Comparison of ENCODE assay signal across 10 cellular contexts in the genomic region with DNA sequence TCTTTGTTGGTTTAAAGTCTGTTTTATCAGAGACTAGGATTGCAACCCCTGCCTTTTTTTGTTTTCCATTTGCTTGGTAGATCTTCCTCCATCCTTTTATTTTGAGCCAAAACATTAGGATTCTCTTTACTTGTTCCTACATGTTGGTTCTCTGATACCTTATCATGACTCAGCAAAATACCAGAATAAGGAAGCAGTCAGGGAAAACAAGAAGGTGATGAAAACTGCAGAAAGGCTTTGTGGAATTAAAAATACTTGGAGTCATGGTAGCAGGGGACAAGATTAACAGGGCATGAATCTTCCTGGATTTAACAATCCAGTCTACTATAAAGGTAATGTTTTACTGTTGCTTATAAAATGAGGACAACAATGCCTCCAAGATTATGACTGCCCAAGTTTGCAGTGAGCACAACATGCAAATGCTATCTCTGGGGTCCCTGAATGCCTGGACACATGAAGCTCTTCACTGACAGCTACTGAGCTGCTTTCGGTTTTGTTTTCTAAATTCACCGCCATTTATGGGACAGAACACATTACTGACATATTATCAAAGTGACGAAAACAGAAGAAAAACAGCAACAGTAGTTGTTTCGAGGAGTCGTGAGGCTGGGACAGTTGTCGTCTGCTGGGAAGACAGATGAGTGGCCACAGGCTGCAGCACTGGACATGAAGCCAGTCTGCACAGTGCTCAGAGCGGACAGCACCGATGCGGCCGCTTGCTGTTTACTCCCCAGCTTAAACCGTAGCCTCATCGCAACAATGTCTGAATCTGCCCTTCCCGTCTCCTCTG.
A peak's percentile ranks its signal among the peaks of the same experiment; 100 is the strongest.
DNase-seq lines count a peak whose midpoint lies in the region; ATAC-seq and TF ChIP-seq lines count a peak whose summit lies in the region.
"Had no signal": no experiment of that assay in that cellular context is flagged by ENCODE, and none has a peak within 500 bp of the region (broad histone marks: within the 10 kb centered on the region; RNA-seq: fewer than 3 reads in every experiment).

No MANE protein-coding gene starts in this region.

- no peaks in the 10 kb centered on the region for H3K9me3 ChIP-seq in mesenchymal stem cell (ENCODE audit: control insufficient read depth, low read length)

- ATAC-seq in Right ventricle myocardium inferior (peak; percentile 57), Right ventricle myocardium superior (ENCODE audit: poor library complexity) (no peak), GM21526 (IDR thresholded peaks at IDR 0.05; ENCODE audit: low FRiP score, unreplicated experiment) (no peak), GM21367 (IDR thresholded peaks at IDR 0.05; ENCODE audit: unreplicated experiment) (no peak)

- peak overlapping the region in 1 of 2 experiments; percentile 34 for H3K18ac ChIP-seq in mesenchymal stem cell (ENCODE audit: low read depth in 1 of 2, low read length in 2 of 2)

- H2BK12ac ChIP-seq in mesenchymal stem cell (ENCODE audit: low read length in 2 of 2), result no peak overlapping the region

- H3K79me1 ChIP-seq in mesenchymal stem cell (replicated peaks; ENCODE audit: low read length, poor library complexity, severe bottlenecking), result no peaks in the 10 kb centered on the region

- DNase-seq in Right ventricle myocardium inferior (ENCODE audit: missing footprints) (no peak), Right ventricle myocardium superior (no peak), coronary artery (ENCODE audit: low spot score) (no peak), mesenchymal stem cell (peak; percentile 21), mucosa of gallbladder (ENCODE audit: low spot score) (no peak), NCI-H1048 (lab: John Stamatoyannopoulos, UW) (no peak)
- DNase-seq: AML-193, NCI-H1930 had no signal

- H3K14ac ChIP-seq in mesenchymal stem cell (ENCODE audit: low read length in 2 of 2), result no peak overlapping the region

- peak overlapping the region in 1 of 2 experiments; percentile 31 for H3K4ac ChIP-seq in mesenchymal stem cell (ENCODE audit: low read depth in 1 of 2, low read length in 2 of 2)

- no peak overlapping the region for H2AFZ ChIP-seq in mesenchymal stem cell (ENCODE audit: low read depth, low read length)

- no peak overlapping the region for H2BK15ac ChIP-seq in mesenchymal stem cell (ENCODE audit: low read depth, poor library complexity, severe bottlenecking)

- no peaks in the 10 kb centered on the region for H3K36me3 ChIP-seq in mesenchymal stem cell (ENCODE audit: control insufficient read depth in 1 of 2, insufficient read depth in 2 of 2, low read depth in 1 of 2, low read length in 2 of 2)

- WGBS in mesenchymal stem cell, result 93% methylated on average over 13 of the region's 13 CpGs

- no peak overlapping the region for H3K9ac ChIP-seq in mesenchymal stem cell (ENCODE audit: low read length)

- peak overlapping the region; percentile 18 for H3K4me2 ChIP-seq in mesenchymal stem cell (ENCODE audit: low read length, poor library complexity, severe bottlenecking)

- H3K4me3 ChIP-seq in coronary artery (peak overlapping the region; percentile 71), mesenchymal stem cell (ENCODE audit: insufficient read depth in 1 of 2, low read depth in 1 of 2, low read length in 2 of 2) (peak overlapping the region in 1 of 2 experiments; percentile 38)

- peak overlapping the region; percentile 7 for H4K91ac ChIP-seq in mesenchymal stem cell (ENCODE audit: low read length)

- no peaks in the 10 kb centered on the region for H3K27me3 ChIP-seq in mesenchymal stem cell (ENCODE audit: control insufficient read depth in 1 of 2, insufficient read depth in 1 of 2, low read length in 2 of 2)

- H3K23ac ChIP-seq in mesenchymal stem cell (ENCODE audit: low read length in 2 of 2), result no peak overlapping the region

- no peak overlapping the region for H2BK120ac ChIP-seq in mesenchymal stem cell (ENCODE audit: low read depth, low read length)

- no peak for TF ChIP-seq CTCF in coronary artery (IDR thresholded peaks at IDR 0.05)

- H3K4me1 ChIP-seq in mesenchymal stem cell (ENCODE audit: control insufficient read depth, insufficient read depth, low read depth, low read length), result peaks cover 6% of the 10 kb centered on the region

- intact Hi-C loops in Right ventricle myocardium inferior (cut with DNase I), result no loop called here
- intact Hi-C loops in Right ventricle myocardium superior (cut with DNase I), result no loop called here

- no peak overlapping the region for H2AK5ac ChIP-seq in mesenchymal stem cell (ENCODE audit: low read length, severe bottlenecking)

- H2BK5ac ChIP-seq in mesenchymal stem cell (ENCODE audit: low read depth, low read length, poor library complexity, severe bottlenecking), result no peak overlapping the region

- H4K8ac ChIP-seq in mesenchymal stem cell (ENCODE audit: low read length), result peak overlapping the region; percentile 72

- H3K27ac ChIP-seq in coronary artery (no peak overlapping the region), mesenchymal stem cell (ENCODE audit: low read length, poor library complexity, severe bottlenecking) (peak overlapping the region; percentile 6)
